8 cellular contexts compared by ENCODE assay signal in genomic region chr17:28743243-28744103, GRCh38. TPM values are rescaled to one million over a fixed set of nuclear protein-coding genes. Genes with fewer than 3 reads are reported as not detected.
A peak's percentile ranks its signal among the peaks of the same experiment; 100 is the strongest.
DNase-seq lines count a peak whose midpoint lies in the region; ATAC-seq and TF ChIP-seq lines count a peak whose summit lies in the region.

TSS of gene TRAF4 (plus strand) at chr17:28744011. CDS start at chr17:28744113, 102 bp downstream.

- peaks cover 23% of the 10 kb centered on the region for H3K4me1 ChIP-seq in mesodermal cell (ENCODE audit: control insufficient read depth, insufficient read depth, low read length, poor library complexity, severe bottlenecking)

- peak within 1 kb of the TSS; percentile 100 for H3K27ac ChIP-seq in mesodermal cell (ENCODE audit: low read depth, low read length, severe bottlenecking)

- peak; percentile 52 for ATAC-seq in GM19467 (IDR thresholded peaks at IDR 0.05; ENCODE audit: unreplicated experiment)

- H3K36me3 Mint-ChIP-seq in endothelial cell (ENCODE audit: low read depth, unreplicated experiment) = peaks cover 9% of the 10 kb centered on the region

- H3K4me3 ChIP-seq in mesodermal cell (ENCODE audit: extremely low read depth, insufficient read depth, low read length, poor library complexity, severe bottlenecking) = peak within 1 kb of the TSS; percentile 98

- DNase-seq in CMK (ENCODE audit: low read depth) = peak; percentile 74
- DNase-seq in HT-29 (ENCODE audit: low spot score) = peak; percentile 98
- DNase-seq in NOMO-1 treated with dmso at 0.1 percent for 144 hours (lab: John Stamatoyannopoulos, UW; ENCODE audit: unreplicated experiment) = peak; percentile 48
- DNase-seq in activated CD8-positive, alpha-beta memory T cell treated with anti-CD3 and anti-CD28 coated beads, Interleukin-2, amount 50 U/mL, for 48 hours = peak; percentile 89
- DNase-seq in endothelial cell (ENCODE audit: low spot score) = peak; percentile 77
- peak; percentile 80 for DNase-seq in stimulated activated CD8-positive, alpha-beta memory T cell treated with anti-CD3 and anti-CD28 coated beads, Interleukin-4, amount 100 ng/mL, for 24 hours (ENCODE audit: low read depth)

- H3K27ac Mint-ChIP-seq in endothelial cell (ENCODE audit: unreplicated experiment) = peak within 1 kb of the TSS; percentile 94

- TF ChIP-seq CTCF in endothelial cell (IDR thresholded peaks at IDR 0.05; ENCODE audit: unreplicated experiment) = no peak

- H3K4me1 Mint-ChIP-seq in endothelial cell (ENCODE audit: unreplicated experiment) = peaks cover 25% of the 10 kb centered on the region

- H3K27me3 Mint-ChIP-seq in endothelial cell (ENCODE audit: unreplicated experiment) = peaks cover 11% of the 10 kb centered on the region

- peak within 1 kb of the TSS; percentile 94 for H3K4me3 Mint-ChIP-seq in endothelial cell (ENCODE audit: unreplicated experiment)

- peaks cover 52% of the 10 kb centered on the region for H3K36me3 ChIP-seq in mesodermal cell (ENCODE audit: control insufficient read depth, insufficient read depth, low read length)

- WGBS in mesodermal cell (ENCODE audit: insufficient coverage in 2 of 2), 2 experiments = 1% methylated on average over 49 to 69 of the region's 70 CpGs

- H3K9me3 ChIP-seq in mesodermal cell (ENCODE audit: control insufficient read depth, low read length) = no peaks in the 10 kb centered on the region

- H3K9me3 Mint-ChIP-seq in endothelial cell (ENCODE audit: unreplicated experiment) = no peaks in the 10 kb centered on the region

RNA-seq across cellular contexts. Expression of gene TRAF4, which starts in this region (rescaled TPM):
- 295 and 307 TPM in 2 replicates for total RNA-seq in HT-29 (2014; rRNA removed; shearing (Covaris generic))
- total RNA-seq in endothelial cell (ENCODE audit: unreplicated experiment) = 166 TPM
- 142 TPM for polyA plus RNA-seq in mesodermal cell (2013, experiment 1 of 2)
- polyA plus RNA-seq in mesodermal cell (2013, experiment 2 of 2) = 97.2 TPM

Comparison
In these comparisons a context has a peak if more than half of its experiments do, and no peak if none do; other contexts are left out.
1. Peak in every context shown above with its lines: DNase-seq, ATAC-seq, H3K4me3 ChIP-seq and H3K27ac ChIP-seq.
2. DNase-seq: peak in every context shown above with its lines; median percentile 98 in HT-29; 89 in activated CD8-positive, alpha-beta memory T cell treated with anti-CD3 and anti-CD28 coated beads, Interleukin-2, amount 50 U/mL, for 48 hours; 80 in stimulated activated CD8-positive, alpha-beta memory T cell treated with anti-CD3 and anti-CD28 coated beads, Interleukin-4, amount 100 ng/mL, for 24 hours; 77 in endothelial cell; 74 in CMK; 48 in NOMO-1 treated with dmso at 0.1 percent for 144 hours.